Comparison of ENCODE assay signal across 2 cellular contexts in genomic region chrX:56798866-56799864, GRCh38.
TF ChIP-seq lines count a peak whose summit lies in the region.

No MANE protein-coding gene starts in this region.

TF ChIP-seq in IMR-90, 13 proteins besides CTCF, POLR2A, EP300 and RAD21 (continued from another document):
- no peak for TF ChIP-seq BHLHE40 (IDR thresholded peaks at IDR 0.05; ENCODE audit: low read depth, low read length)
- no peak for TF ChIP-seq CEBPB (IDR thresholded peaks at IDR 0.05; ENCODE audit: low read depth, low read length)
- TF ChIP-seq ELK1 (IDR thresholded peaks at IDR 0.05; ENCODE audit: borderline replicate concordance, low read depth, low read length) = no peak
- no peak for TF ChIP-seq NFE2L2 (IDR thresholded peaks at IDR 0.05; ENCODE audit: low read depth, low read length)
- TF ChIP-seq MAZ (IDR thresholded peaks at IDR 0.05; ENCODE audit: borderline replicate concordance, low read depth, low read length) = no peak
- TF ChIP-seq MXI1 (IDR thresholded peaks at IDR 0.05; ENCODE audit: borderline replicate concordance, low read depth, low read length) = no peak
- TF ChIP-seq CHD1 (IDR thresholded peaks at IDR 0.05; ENCODE audit: low read depth, low read length) = no peak
- TF ChIP-seq MAFK (IDR thresholded peaks at IDR 0.05; ENCODE audit: low read depth, low read length) = no peak
- TF ChIP-seq USF2 (IDR thresholded peaks at IDR 0.05; ENCODE audit: low read depth, low read length) = no peak
- no peak for TF ChIP-seq FOS (IDR thresholded peaks at IDR 0.05; ENCODE audit: low read depth, low read length)
- no peak for TF ChIP-seq SMC3 (IDR thresholded peaks at IDR 0.05; ENCODE audit: low read depth, low read length)
- no peak for TF ChIP-seq RCOR1 (IDR thresholded peaks at IDR 0.05; ENCODE audit: insufficient replicate concordance, low read length)

TF ChIP-seq in GM23338, 12 proteins besides CTCF, POLR2A, EP300 and RAD21 (continued from another document):
- TF ChIP-seq ZNF462 (CRISPR knock-in tag; IDR thresholded peaks at IDR 0.05) = no peak
- TF ChIP-seq ETS1 (IDR thresholded peaks at IDR 0.05) = no peak
- TF ChIP-seq NANOG (IDR thresholded peaks at IDR 0.05; ENCODE audit: borderline replicate concordance) = no peak
